Comparison of ENCODE assay signal across 13 cellular contexts in the genomic region with DNA sequence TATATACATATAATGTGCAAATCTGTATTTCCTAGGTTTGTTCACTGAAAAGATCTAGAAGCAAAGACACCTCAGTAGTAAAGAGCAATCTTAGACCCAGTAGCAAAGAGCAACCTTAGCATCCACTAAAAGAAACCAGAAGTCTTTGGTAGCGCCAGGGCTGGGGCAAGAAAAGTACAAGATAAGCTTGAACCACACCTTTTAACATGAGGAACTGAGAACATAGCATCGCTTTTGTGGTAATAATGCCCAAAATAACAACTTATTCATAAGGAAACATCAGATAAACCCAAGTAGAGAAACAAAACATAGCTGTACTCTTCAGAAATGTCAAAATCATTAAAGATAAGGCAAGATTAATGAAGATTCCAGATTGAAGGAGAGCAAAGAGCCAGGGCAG.
DNase-seq lines count a peak whose midpoint lies in the region; ATAC-seq and TF ChIP-seq lines count a peak whose summit lies in the region.
"Had no signal": no experiment of that assay in that cellular context is flagged by ENCODE, and none has a peak within 500 bp of the region (broad histone marks: within the 10 kb centered on the region; RNA-seq: fewer than 3 reads in every experiment).

No MANE protein-coding gene starts in this region.

- H3K4me3 Mint-ChIP-seq in chondrocyte (ENCODE audit: unreplicated experiment): no peak overlapping the region

- no peak for TF ChIP-seq CTCF in chondrocyte (IDR thresholded peaks at IDR 0.05)

- no peaks in the 10 kb centered on the region for H3K27me3 Mint-ChIP-seq in chondrocyte (ENCODE audit: low read depth)

- DNase-seq in chondrocyte (ENCODE audit: low spot score): no peak
- DNase-seq in stimulated activated naive CD4-positive, alpha-beta T cell treated with Interleukin-2 at 50 U/mL for 16 hours (lab: John Stamatoyannopoulos, UW): no peak
- DNase-seq in NCI-H748 (lab: John Stamatoyannopoulos, UW; ENCODE audit: unreplicated experiment): no peak
- no peak for DNase-seq in left lobe of liver (ENCODE audit: low spot score)
- DNase-seq: activated CD4-positive, alpha-beta T cell treated with anti-CD3 and anti-CD28 coated beads, Interleukin-2, amount 50 U/mL, for 4 hours; effector memory CD4-positive, alpha-beta T cell; NCI-H1092; NCI-H526 treated with DMSO at 0.1 percent for 48 hours had no signal

- no peak overlapping the region for H3K27ac Mint-ChIP-seq in chondrocyte (ENCODE audit: unreplicated experiment)
- H3K27ac Mint-ChIP-seq: activated T-helper 2 cell treated with anti-CD3 and anti-CD28 coated beads, Interferon-gamma antibody, Interleukin-2, Interleukin-4, amounts not matched to agents 10 μg/mL and 5 μg/mL and 100 μg/mL, durations not matched to agents 14 hours and 24 hours and 36 hours had no signal

- H3K36me3 Mint-ChIP-seq in chondrocyte (ENCODE audit: low read depth): no peaks in the 10 kb centered on the region

- H3K9me3 Mint-ChIP-seq in chondrocyte (ENCODE audit: low read depth): peaks cover 5% of the 10 kb centered on the region
- H3K9me3 Mint-ChIP-seq: activated T-helper 2 cell treated with anti-CD3 and anti-CD28 coated beads, Interferon-gamma antibody, Interleukin-2, Interleukin-4, amounts not matched to agents 10 μg/mL and 5 μg/mL and 100 μg/mL, durations not matched to agents 14 hours and 24 hours and 36 hours had no signal

- ATAC-seq in GM18499 (IDR thresholded peaks at IDR 0.05; ENCODE audit: insufficient read depth, unreplicated experiment) (peak; percentile 86), GM19468 (IDR thresholded peaks at IDR 0.05; ENCODE audit: extremely low read depth, unreplicated experiment) (peak; percentile 46), HG02852 (IDR thresholded peaks at IDR 0.05; ENCODE audit: unreplicated experiment) (peak; percentile 95), HG03521 (IDR thresholded peaks at IDR 0.05; ENCODE audit: unreplicated experiment) (peak; percentile 92), left lobe of liver (no peak)

- H3K4me1 Mint-ChIP-seq in chondrocyte (ENCODE audit: low read depth): peaks cover 16% of the 10 kb centered on the region
